ENCODE assay signal across 20 cellular contexts in the genomic region with DNA sequence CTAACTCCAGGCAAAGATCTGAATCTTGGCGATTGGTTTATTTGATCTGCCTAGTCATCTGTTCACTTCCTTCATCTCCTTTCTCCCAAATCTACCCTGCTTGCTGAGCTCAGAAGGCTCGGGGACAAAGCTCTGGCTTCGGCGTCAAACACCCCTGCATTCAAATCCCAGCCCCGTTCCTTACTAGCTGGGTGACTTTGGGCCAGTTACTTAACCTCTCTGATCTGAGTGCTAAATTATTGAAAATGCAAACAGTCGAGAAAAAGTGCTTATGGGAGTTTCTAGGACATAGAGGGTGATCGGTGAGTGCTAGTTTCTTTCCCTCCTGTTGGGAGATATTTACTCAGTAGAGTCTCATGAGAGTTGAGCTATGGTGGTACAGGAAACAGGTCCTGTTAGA.
"Had no signal": no experiment of that assay in that cellular context is flagged by ENCODE, and none has a peak within 500 bp of the region (broad histone marks: within the 10 kb centered on the region; RNA-seq: fewer than 3 reads in every experiment).

No MANE protein-coding gene starts in this region.

- H3K27me3 ChIP-seq: dorsolateral prefrontal cortex, gastrocnemius medialis, neutrophil, tibial nerve, upper lobe of left lung had no signal

- H3K4me1 Mint-ChIP-seq: natural killer cell; neural crest cell; stimulated activated naive B cell treated with anti-CD40 and anti-IgM and Interleukin-4, amounts not matched to agents 10 μg/mL and 1 μg/mL and 100 μg/mL, for 72 hours had no signal

- H3K9me3 Mint-ChIP-seq: natural killer cell; neural crest cell; stimulated activated naive CD8-positive, alpha-beta T cell treated with anti-CD3 and anti-CD28 coated beads, Interleukin-15, Interleukin-2, amounts not matched to agents 100 ng/mL and 50 ng/mL, for 24 hours had no signal

- H3K4me3 Mint-ChIP-seq: natural killer cell; neural crest cell; stimulated activated naive B cell treated with anti-CD40 and anti-IgM and Interleukin-4, amounts not matched to agents 10 μg/mL and 1 μg/mL and 100 μg/mL, for 72 hours; stimulated activated naive CD8-positive, alpha-beta T cell treated with anti-CD3 and anti-CD28 coated beads, Interleukin-15, Interleukin-2, amounts not matched to agents 100 ng/mL and 50 ng/mL, for 24 hours had no signal

- FAIRE-seq: colon, keratinocyte had no signal

- H3K9me3 ChIP-seq: gastrocnemius medialis, lower lobe of right lung, neutrophil, psoas muscle, spleen, thoracic aorta, tibial nerve, upper lobe of left lung had no signal

- DNase-seq: dorsolateral prefrontal cortex; effector CD4-positive, alpha-beta T cell; gastrocnemius medialis; head of caudate nucleus; left ventricle myocardium superior; lower lobe of right lung; natural killer cell; psoas muscle; right cardiac atrium; spleen; stimulated activated naive B cell treated with anti-CD40 and anti-IgM and Interleukin-4, amounts not matched to agents 10 μg/mL and 1 μg/mL and 100 μg/mL, for 72 hours; upper lobe of left lung had no signal

- H3K4me1 ChIP-seq: spleen had no signal

- ATAC-seq: gastrocnemius medialis; lower lobe of right lung; natural killer cell; psoas muscle; right cardiac atrium; stimulated activated naive B cell treated with anti-CD40 and anti-IgM and Interleukin-4, amounts not matched to agents 10 μg/mL and 1 μg/mL and 100 μg/mL, for 72 hours had no signal

- H3K27ac Mint-ChIP-seq: natural killer cell; stimulated activated naive B cell treated with anti-CD40 and anti-IgM and Interleukin-4, amounts not matched to agents 10 μg/mL and 1 μg/mL and 100 μg/mL, for 72 hours; stimulated activated naive CD8-positive, alpha-beta T cell treated with anti-CD3 and anti-CD28 coated beads, Interleukin-15, Interleukin-2, amounts not matched to agents 100 ng/mL and 50 ng/mL, for 24 hours had no signal

- H3K27ac ChIP-seq: gastrocnemius medialis, lower lobe of right lung, neutrophil, psoas muscle, thoracic aorta, upper lobe of left lung had no signal

- H3K36me3 Mint-ChIP-seq: natural killer cell; stimulated activated naive B cell treated with anti-CD40 and anti-IgM and Interleukin-4, amounts not matched to agents 10 μg/mL and 1 μg/mL and 100 μg/mL, for 72 hours had no signal

- H3K4me3 ChIP-seq: dorsolateral prefrontal cortex, gastrocnemius medialis, lower lobe of right lung, psoas muscle, skin epidermis, spleen, thoracic aorta, tibial nerve, upper lobe of left lung had no signal

- H3K36me3 ChIP-seq: gastrocnemius medialis, lower lobe of right lung, neutrophil, spleen, thoracic aorta, tibial nerve, upper lobe of left lung had no signal
